ENCODE assay signal across 1 cellular context in the genomic region with DNA sequence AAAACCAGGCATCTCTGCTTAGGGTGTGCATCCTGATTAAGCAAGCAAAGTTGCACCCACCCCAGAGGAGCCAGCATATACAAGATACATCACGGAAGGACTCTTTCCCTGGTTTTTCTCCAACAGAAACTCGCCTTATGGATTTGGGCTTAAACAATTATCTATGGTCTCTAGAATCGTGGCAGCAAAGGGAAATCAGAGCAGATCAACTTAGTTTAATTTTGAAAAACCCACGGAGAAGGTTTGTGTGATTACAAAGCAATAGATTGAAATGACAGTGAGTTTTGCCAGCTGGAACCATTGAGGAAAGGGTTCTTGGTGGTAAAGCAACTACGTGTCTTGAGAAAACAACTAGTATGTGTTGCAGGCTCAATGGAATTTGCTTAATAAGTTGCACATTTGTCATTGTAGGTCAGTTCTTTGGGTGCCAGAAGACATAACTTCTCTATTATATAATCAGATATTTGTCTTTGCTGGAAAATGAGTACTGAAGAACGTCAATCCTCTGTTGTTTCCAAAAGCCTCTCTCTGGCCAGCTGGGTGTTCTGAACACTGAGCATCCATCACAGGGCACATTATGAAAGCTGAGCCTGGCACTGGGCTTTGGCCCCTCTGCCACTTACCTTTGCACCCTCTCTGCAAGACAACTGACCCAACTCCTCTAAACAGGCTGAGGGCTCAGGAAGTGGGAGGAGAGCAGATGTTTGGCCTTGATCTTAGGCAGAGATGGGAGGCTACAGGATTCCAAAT.
TF ChIP-seq lines count a peak whose summit lies in the region.

No MANE protein-coding gene starts in this region.

TF ChIP-seq in IMR-90, 13 proteins besides CTCF, POLR2A, EP300 and RAD21 (continued from another document):
- TF ChIP-seq, protein P1, sequence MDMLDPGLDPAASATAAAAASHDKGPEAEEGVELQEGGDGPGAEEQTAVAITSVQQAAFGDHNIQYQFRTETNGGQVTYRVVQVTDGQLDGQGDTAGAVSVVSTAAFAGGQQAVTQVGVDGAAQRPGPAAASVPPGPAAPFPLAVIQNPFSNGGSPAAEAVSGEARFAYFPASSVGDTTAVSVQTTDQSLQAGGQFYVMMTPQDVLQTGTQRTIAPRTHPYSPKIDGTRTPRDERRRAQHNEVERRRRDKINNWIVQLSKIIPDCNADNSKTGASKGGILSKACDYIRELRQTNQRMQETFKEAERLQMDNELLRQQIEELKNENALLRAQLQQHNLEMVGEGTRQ (IDR thresholded peaks at IDR 0.05; ENCODE audit: low read depth, low read length) = no peak
- TF ChIP-seq FOS (IDR thresholded peaks at IDR 0.05; ENCODE audit: low read depth, low read length) = no peak
- no peak for TF ChIP-seq CHD1 (IDR thresholded peaks at IDR 0.05; ENCODE audit: low read depth, low read length)
- TF ChIP-seq MXI1 (IDR thresholded peaks at IDR 0.05; ENCODE audit: borderline replicate concordance, low read depth, low read length) = no peak
- TF ChIP-seq RFX5 (IDR thresholded peaks at IDR 0.05; ENCODE audit: low read depth, low read length) = no peak
- TF ChIP-seq MAZ (IDR thresholded peaks at IDR 0.05; ENCODE audit: borderline replicate concordance, low read depth, low read length) = no peak
- TF ChIP-seq, protein P2, sequence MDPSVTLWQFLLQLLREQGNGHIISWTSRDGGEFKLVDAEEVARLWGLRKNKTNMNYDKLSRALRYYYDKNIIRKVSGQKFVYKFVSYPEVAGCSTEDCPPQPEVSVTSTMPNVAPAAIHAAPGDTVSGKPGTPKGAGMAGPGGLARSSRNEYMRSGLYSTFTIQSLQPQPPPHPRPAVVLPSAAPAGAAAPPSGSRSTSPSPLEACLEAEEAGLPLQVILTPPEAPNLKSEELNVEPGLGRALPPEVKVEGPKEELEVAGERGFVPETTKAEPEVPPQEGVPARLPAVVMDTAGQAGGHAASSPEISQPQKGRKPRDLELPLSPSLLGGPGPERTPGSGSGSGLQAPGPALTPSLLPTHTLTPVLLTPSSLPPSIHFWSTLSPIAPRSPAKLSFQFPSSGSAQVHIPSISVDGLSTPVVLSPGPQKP (IDR thresholded peaks at IDR 0.05; ENCODE audit: borderline replicate concordance, low read depth, low read length) = no peak
